In genomic region chr12:116559330-116560080, GRCh38 we compare ENCODE assay signal across 8 cellular contexts. TPM values are rescaled to one million over a fixed set of nuclear protein-coding genes. Genes with fewer than 3 reads are reported as not detected.
A peak's percentile ranks its signal among the peaks of the same experiment; 100 is the strongest.
DNase-seq lines count a peak whose midpoint lies in the region; ATAC-seq and TF ChIP-seq lines count a peak whose summit lies in the region.

Gene MAP1LC3B2, plus strand, starts transcription at chr12:116559381. Its CDS starts 16,562 bp downstream, at chr12:116575943.

- no peaks in the 10 kb centered on the region for H3K27me3 Mint-ChIP-seq in central memory CD8-positive, alpha-beta T cell

- no peak within 1 kb of the TSS for H3K4me3 ChIP-seq in HUES64 (ENCODE audit: low read length)
- no peak within 1 kb of the TSS for H3K4me3 ChIP-seq in lower leg skin (ENCODE audit: low read depth, poor library complexity, severe bottlenecking)

- H3K4me1 Mint-ChIP-seq in central memory CD8-positive, alpha-beta T cell, result peaks cover 28% of the 10 kb centered on the region

- peak within 1 kb of the TSS; percentile 36; the same call in 1 of the 2 replicates for H3K9ac ChIP-seq in HUES64 (ENCODE audit: low read depth, low read length)

- peaks cover 12% of the 10 kb centered on the region for H3K9me3 ChIP-seq in HUES64 (ENCODE audit: insufficient read depth, low read depth, low read length)

- ATAC-seq in GM21423 (IDR thresholded peaks at IDR 0.05; ENCODE audit: unreplicated experiment), result peak; percentile 81
- ATAC-seq in central memory CD8-positive, alpha-beta T cell (replicated peaks; ENCODE audit: extremely low read depth, poor library complexity, severe bottlenecking), result peak; percentile 89

- WGBS in HUES64, result 55% methylated on average over 14 of the region's 14 CpGs
- 13 to 23% methylated on average over 14 of the region's 14 CpGs for WGBS in lower leg skin, 2 donors

- peaks cover 5% of the 10 kb centered on the region for H3K9me3 Mint-ChIP-seq in central memory CD8-positive, alpha-beta T cell

- no peaks in the 10 kb centered on the region for H3K36me3 ChIP-seq in HUES64 (ENCODE audit: insufficient read depth, low read length)

- peak within 1 kb of the TSS; percentile 61; the same call in 1 of the 2 replicates for H3K27ac ChIP-seq in HUES64 (ENCODE audit: low read depth, low read length)

- peaks cover 11% of the 10 kb centered on the region for H3K4me1 ChIP-seq in HUES64 (ENCODE audit: insufficient read depth, low read length)

- no peak for TF ChIP-seq CTCF in lower leg skin (IDR thresholded peaks at IDR 0.05)

- TF ChIP-seq POLR2A in lower leg skin (IDR thresholded peaks at IDR 0.05), result no peak

- peak; percentile 93 for DNase-seq in CMK (ENCODE audit: low read depth)
- peak; percentile 39 for DNase-seq in activated CD4-positive, CD25-positive, alpha-beta regulatory T cell treated with anti-CD3 and anti-CD28 coated beads, Interleukin-2, amount 50 U/mL, for 16 hours (ENCODE audit: low read depth, low spot score)
- peak; percentile 53 to 79 for DNase-seq in central memory CD8-positive, alpha-beta T cell (ENCODE audit: low spot score in 2 of 2)
- peak; percentile 81 to 92 for DNase-seq in lower leg skin (ENCODE audit: low spot score in 2 of 2)
- peak; percentile 36 to 62 (median 48) for DNase-seq in stimulated activated CD4-positive, alpha-beta T cell treated with anti-CD3 and anti-CD28 coated beads, TNF-alpha, amount 100 ng/mL, for 24 hours (ENCODE audit: low read depth in 3 of 3)
- DNase-seq in NCI-H2227 (lab: John Stamatoyannopoulos, UW; ENCODE audit: unreplicated experiment), result no peak

- peak within 1 kb of the TSS; percentile 80 for H3K4me3 Mint-ChIP-seq in central memory CD8-positive, alpha-beta T cell

- H3K27me3 ChIP-seq in HUES64 (ENCODE audit: insufficient read depth, low read length), result no peaks in the 10 kb centered on the region

- intact Hi-C loops in lower leg skin (cut with DNase I; ENCODE audit: low total_unique reads), result loop anchor here (10.0 kb wide), 1 partner anchor 575 kb away; no protein-coding TSS in a partner anchor

- H3K27ac Mint-ChIP-seq in central memory CD8-positive, alpha-beta T cell (ENCODE audit: low read depth), result peak within 1 kb of the TSS; percentile 95

- H3K36me3 Mint-ChIP-seq in central memory CD8-positive, alpha-beta T cell (ENCODE audit: insufficient read depth), result peaks cover 8% of the 10 kb centered on the region

RNA-seq across cellular contexts. Expression of gene MAP1LC3B2, which starts in this region (rescaled TPM):
- 1.00 TPM for polyA plus RNA-seq in HUES64 (2013, experiment 1 of 2)
- polyA plus RNA-seq in HUES64 (2013, experiment 2 of 2), result 1.5 TPM
- total RNA-seq in lower leg skin, result 1 to 10 TPM in 3 of 4 donors, not detected in 1; 2.1 to 2.5 (median 2.3) TPM
